Comparison of ENCODE assay signal across 28 cellular contexts in the genomic region with DNA sequence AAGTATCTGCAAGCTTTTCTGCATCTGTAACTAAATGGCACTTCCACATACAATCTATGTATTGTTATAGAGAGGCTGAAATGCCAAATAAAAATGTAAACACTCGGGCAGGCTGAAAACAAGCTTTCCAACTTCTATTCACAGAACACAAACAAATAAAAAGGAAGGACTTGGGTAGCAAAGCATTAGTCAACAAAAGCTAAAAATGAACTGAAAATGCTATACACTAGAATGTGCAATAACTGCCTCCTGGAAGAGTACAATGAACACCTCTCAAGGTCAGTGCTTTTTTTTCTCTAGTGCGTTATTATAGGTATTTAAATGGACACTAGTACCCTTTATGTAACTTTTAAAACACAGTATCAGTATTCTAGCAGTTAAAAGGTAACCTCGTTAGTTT. TPM values are rescaled to one million over a fixed set of nuclear protein-coding genes. Genes with fewer than 3 reads are reported as not detected.
DNase-seq lines count a peak whose midpoint lies in the region; ATAC-seq, FAIRE-seq and TF ChIP-seq lines count a peak whose summit lies in the region.
"Had no signal": no experiment of that assay in that cellular context is flagged by ENCODE, and none has a peak within 500 bp of the region (broad histone marks: within the 10 kb centered on the region; RNA-seq: fewer than 3 reads in every experiment).

No MANE protein-coding gene starts in this region.

- H3K9me3 Mint-ChIP-seq in activated T-cell treated with anti-CD3 and anti-CD28 coated beads, Interleukin-2, amount 50 U/mL, for 72 hours = no peaks in the 10 kb centered on the region
- H3K9me3 Mint-ChIP-seq: stimulated activated naive CD8-positive, alpha-beta T cell treated with anti-CD3 and anti-CD28 coated beads, Interleukin-15, Interleukin-2, amounts not matched to agents 100 ng/mL and 50 ng/mL, for 24 hours; T-helper 1 cell treated with Interleukin-12 subunit alpha and Interleukin-12 subunit beta and Interleukin-4 antibody, amounts not matched to agents 30 μg/mL and 1 μg/mL, for 36 hours had no signal

- peaks cover 4 to 23% of the 10 kb centered on the region in 2 donors for H3K36me3 Mint-ChIP-seq in activated T-cell treated with anti-CD3 and anti-CD28 coated beads, Interleukin-2, amount 50 U/mL, for 72 hours (ENCODE audit: insufficient read depth in 2 of 2)
- H3K36me3 Mint-ChIP-seq in T-helper 17 cell (ENCODE audit: low read depth) = no peaks in the 10 kb centered on the region

- H3K9ac ChIP-seq in HepG2 (ENCODE audit: insufficient read depth, low read depth, low read length) = no peak overlapping the region

- no peak for TF ChIP-seq EP300 in HepG2 (IDR thresholded peaks at IDR 0.05; ENCODE audit: low read depth in 2 of 2, low read length in 2 of 2)
- no peak for TF ChIP-seq EP300 in HepG2 (CRISPR knock-in tag; IDR thresholded peaks at IDR 0.05; ENCODE audit: borderline replicate concordance)
- TF ChIP-seq EP300 in transverse colon (IDR thresholded peaks at IDR 0.05; ENCODE audit: low read depth) = no peak
- no peak for TF ChIP-seq EP300 in suprapubic skin (IDR thresholded peaks at IDR 0.05)

- in situ Hi-C loops in HepG2 (cut with HindIII; ENCODE audit: extremely low pct_ligation_motif_present, low pct_unique_long_range_greater_than_20kb) (no loop called here), transverse colon (cut with MboI; ENCODE audit: low pct_ligation_motif_present in 1 of 4, low pct_unique_long_range_greater_than_20kb in 1 of 4, low sequenced_read_pairs in 3 of 4) (no loop called here)

- H3K4me3 Mint-ChIP-seq in activated T-cell treated with anti-CD3 and anti-CD28 coated beads, Interleukin-2, amount 50 U/mL, for 72 hours = no peak overlapping the region
- no peak overlapping the region for H3K4me3 Mint-ChIP-seq in T-helper 17 cell
- H3K4me3 Mint-ChIP-seq: stimulated activated naive CD8-positive, alpha-beta T cell treated with anti-CD3 and anti-CD28 coated beads, Interleukin-15, Interleukin-2, amounts not matched to agents 100 ng/mL and 50 ng/mL, for 24 hours; T-helper 1 cell treated with Interleukin-12 subunit alpha and Interleukin-12 subunit beta and Interleukin-4 antibody, amounts not matched to agents 30 μg/mL and 1 μg/mL, for 36 hours had no signal

- H4K20me1 ChIP-seq in HepG2 (ENCODE audit: insufficient read depth, low read length) = no peaks in the 10 kb centered on the region

- H2AFZ ChIP-seq in HepG2 (ENCODE audit: low read length) = no peak overlapping the region

- TF ChIP-seq RAD21 in HepG2 (CRISPR knock-in tag; IDR thresholded peaks at IDR 0.05) = no peak

- H3K9me3 ChIP-seq in T-helper 17 cell (ENCODE audit: control insufficient read depth, low read length, poor library complexity, severe bottlenecking) (no peaks in the 10 kb centered on the region), HepG2 (ENCODE audit: low read length) (no peaks in the 10 kb centered on the region), transverse colon (no peaks in the 10 kb centered on the region), suprapubic skin (no peaks in the 10 kb centered on the region)
- H3K9me3 ChIP-seq: A549, esophagus muscularis mucosa had no signal

- intact Hi-C loops in HepG2 (cut with micrococcal nuclease; ENCODE audit: unreplicated experiment) = no loop called here
- intact Hi-C loops in transverse colon (cut with DNase I; ENCODE audit: low total_unique reads) = no loop called here

- H3K4me1 Mint-ChIP-seq in activated T-cell treated with anti-CD3 and anti-CD28 coated beads, Interleukin-2, amount 50 U/mL, for 72 hours (ENCODE audit: low read depth) = peaks cover 29% of the 10 kb centered on the region
- H3K4me1 Mint-ChIP-seq in T-helper 17 cell = peaks cover 7% of the 10 kb centered on the region

- POLR2A ChIA-PET in HepG2 (lab: Yijun Ruan, JAX) = interaction anchor here (0.7 to 1.3 kb wide), 3 partner anchors 25 to 91 kb away, joined by 3 read pairs; no protein-coding TSS in a partner anchor

- FAIRE-seq in HepG2 (lab: Jason Lieb, UNC) = no peak
- FAIRE-seq: A549, frontal cortex, G401.6 had no signal

- peak overlapping the region; percentile 34 for H3K27ac ChIP-seq in HepG2 (ENCODE audit: extremely low read length, insufficient read depth, low read length)
- peak overlapping the region; percentile 70 to 79 (median 76) for H3K27ac ChIP-seq in transverse colon
- H3K27ac ChIP-seq in suprapubic skin = no peak overlapping the region
- H3K27ac ChIP-seq: A549, coronary artery, SK-N-MC had no signal

- ATAC-seq in activated T-cell treated with anti-CD3 and anti-CD28 coated beads, Interleukin-2, amount 50 U/mL, for 72 hours (replicated peaks in 1 of 2) = no peak
- ATAC-seq in T-helper 17 cell (no peak), HepG2 (peak; percentile 30; the same call in 1 of the 3 replicates), HG02840 (IDR thresholded peaks at IDR 0.05; ENCODE audit: low FRiP score, unreplicated experiment) (no peak)
- ATAC-seq: A549 had no signal

- H3K4me1 ChIP-seq in HepG2 (ENCODE audit: insufficient read depth, low read length) (peaks cover 31% of the 10 kb centered on the region), transverse colon (peaks cover 3 to 55% (median 36%) of the 10 kb centered on the region in 4 donors), suprapubic skin (peaks cover 8% of the 10 kb centered on the region)
- H3K4me1 ChIP-seq: A549 had no signal

- no peak overlapping the region for H3K4me3 ChIP-seq in HepG2 (replicated peaks in 1 of 3; ENCODE audit: insufficient read depth in 1 of 3, low read depth in 2 of 3, low read length in 3 of 3)
- no peak overlapping the region for H3K4me3 ChIP-seq in transverse colon
- H3K4me3 ChIP-seq in suprapubic skin = no peak overlapping the region
- H3K4me3 ChIP-seq: A549, coronary artery, esophagus muscularis mucosa, SK-N-MC, skin epidermis had no signal

- TF ChIP-seq CTCF in HepG2 (CRISPR knock-in tag; IDR thresholded peaks at IDR 0.05) (no peak), transverse colon (IDR thresholded peaks at IDR 0.05) (no peak), suprapubic skin (IDR thresholded peaks at IDR 0.05) (no peak)

- H3K79me2 ChIP-seq in HepG2 (ENCODE audit: insufficient read depth, low read length) = no peaks in the 10 kb centered on the region

- peaks cover 9 to 20% of the 10 kb centered on the region in 2 experiments for H3K36me3 ChIP-seq in HepG2 (replicated peaks in 1 of 2; ENCODE audit: control insufficient read depth in 1 of 2, insufficient read depth in 2 of 2, low read length in 2 of 2)
- H3K36me3 ChIP-seq in transverse colon = peaks cover 0 to 17% (median 7%) of the 10 kb centered on the region in 4 donors
- peaks cover 66% of the 10 kb centered on the region for H3K36me3 ChIP-seq in suprapubic skin

- 50% methylated on average over 3 of the region's 3 CpGs for WGBS in HepG2 (ENCODE audit: low lambda C conversion rate)
- WGBS in transverse colon (ENCODE audit: low coverage in 1 of 2), 2 donors = 53 to 70% methylated on average over 3 of the region's 3 CpGs
- WGBS in suprapubic skin = 77% methylated on average over 3 of the region's 3 CpGs

- H3K4me2 ChIP-seq in HepG2 (ENCODE audit: low read depth, low read length) = peak overlapping the region; percentile 0; the same call in 1 of the 2 replicates
- H3K4me2 ChIP-seq: A549 had no signal

- TF ChIP-seq POLR2A in HepG2 (IDR thresholded peaks at IDR 0.05; ENCODE audit: insufficient read depth in 1 of 2, low read depth in 2 of 2, low read length in 2 of 2) = no peak
- TF ChIP-seq POLR2A in transverse colon (IDR thresholded peaks at IDR 0.05) = no peak
- TF ChIP-seq POLR2A in suprapubic skin (IDR thresholded peaks at IDR 0.05) = no peak

- H3K27me3 Mint-ChIP-seq in activated T-cell treated with anti-CD3 and anti-CD28 coated beads, Interleukin-2, amount 50 U/mL, for 72 hours (ENCODE audit: low read depth) = no peaks in the 10 kb centered on the region
- H3K27me3 Mint-ChIP-seq in T-helper 17 cell = no peaks in the 10 kb centered on the region
- H3K27me3 Mint-ChIP-seq: stimulated activated naive CD8-positive, alpha-beta T cell treated with anti-CD3 and anti-CD28 coated beads, Interleukin-15, Interleukin-2, amounts not matched to agents 100 ng/mL and 50 ng/mL, for 24 hours had no signal

- no peak for DNase-seq in activated T-cell treated with anti-CD3 and anti-CD28 coated beads, Interleukin-2, amount 50 U/mL, for 72 hours
- no peak for DNase-seq in activated T-cell treated with anti-CD3 and anti-CD28 coated beads, Interleukin-2, amount 50 U/mL, for 1 hour
- DNase-seq in T-helper 17 cell (no peak), HepG2 (ENCODE audit: low spot score) (no peak), transverse colon (no peak), NOMO-1 treated with DMSO at 0.1 percent for 48 hours (lab: John Stamatoyannopoulos, UW; ENCODE audit: unreplicated experiment) (no peak), suprapubic skin (ENCODE audit: low spot score in 2 of 2) (no peak)
- DNase-seq: activated naive CD4-positive, alpha-beta T cell treated with Interleukin-2 at 50 U/mL for 16 hours; AML-193; amygdala; DMS53; effector memory CD4-positive, alpha-beta T cell; GOT3; hippocampal formation; NCI-H1048; NCI-H187 treated with DMSO at 0.1 percent for 48 hours; NCI-H226; OCI-M1 had no signal

- peak overlapping the region; percentile 12 for H3K27ac Mint-ChIP-seq in activated T-cell treated with anti-CD3 and anti-CD28 coated beads, Interleukin-2, amount 50 U/mL, for 72 hours
- H3K27ac Mint-ChIP-seq in T-helper 17 cell = peak overlapping the region; percentile 69

- no TSS peak for BruUV-seq in HepG2 (replicated peaks; lab: Mats Ljungman, UMichigan)

- no peaks in the 10 kb centered on the region for H3K27me3 ChIP-seq in HepG2 (ENCODE audit: control insufficient read depth in 1 of 2, insufficient read depth in 2 of 2, low read length in 2 of 2)
- no peaks in the 10 kb centered on the region for H3K27me3 ChIP-seq in transverse colon
- no peaks in the 10 kb centered on the region for H3K27me3 ChIP-seq in suprapubic skin
- H3K27me3 ChIP-seq: esophagus muscularis mucosa had no signal

- CTCF ChIA-PET in HepG2 (lab: Yijun Ruan, JAX; ENCODE audit: low intra/inter-chr PET ratio, low total read pairs) = no interaction called here

RNA-seq across cellular contexts. Expression of gene STK38, which starts 31.4 kb away (rescaled TPM):
- total RNA-seq in activated T-cell treated with anti-CD3 and anti-CD28 coated beads, Interleukin-2, amount 50 U/mL, for 72 hours = 10 to 100 TPM; 30.7 to 34.4 TPM
- total RNA-seq in T-helper 17 cell (10 to 100 TPM; 85.0 to 85.5 TPM), HepG2 (2016; rRNA removed; fragmentation: Illumina TruSeq; extraction: Trizol) (20.7 and 25.5 TPM in 2 replicates), transverse colon (100 to 1,000 TPM in 1 of 4 donors, 10 to 100 TPM in 3; 59.1 to 101 (median 86.4) TPM), suprapubic skin (10 to 100 TPM; 23.0 to 33.8 (median 27.0) TPM)
- 3.6 and 4.8 TPM in 2 replicates for total RNA-seq in HepG2 (2016; cell fraction: cytosol; rRNA removed; fragmentation: Illumina TruSeq; extraction: Trizol; ENCODE audit: low read depth)
- total RNA-seq in HepG2 (2016; cell fraction: insoluble cytoplasmic fraction; rRNA removed; fragmentation: Illumina TruSeq; extraction: Trizol) = 20.5 and 24.3 TPM in 2 replicates
- 8.8 and 9.2 TPM in 2 replicates for total RNA-seq in HepG2 (2016; cell fraction: membrane; rRNA removed; fragmentation: Illumina TruSeq; extraction: Trizol)
- total RNA-seq in HepG2 (2016; cell fraction: nucleus; rRNA removed; fragmentation: Illumina TruSeq; extraction: Trizol) = 16.9 and 18.3 TPM in 2 replicates
- 10.3 and 10.7 TPM in 2 replicates for polyA plus RNA-seq in HepG2 (2011; rRNA removed)
- polyA plus RNA-seq in HepG2 (2011; cell fraction: cytosol; rRNA removed) = 5.2 and 7.9 TPM in 2 replicates
- polyA plus RNA-seq in HepG2 (2011; cell fraction: nucleus; rRNA removed) = 17.4 and 18.6 TPM in 2 replicates
- 14.4 and 14.8 TPM in 2 replicates for polyA plus RNA-seq in HepG2 (2012)
- polyA plus RNA-seq in HepG2 (2016; cell fraction: cytosol; fragmentation: Illumina TruSeq; extraction: Trizol; ENCODE audit: low read depth) = 1.2 and 1.3 TPM in 2 replicates
- polyA plus RNA-seq in HepG2 (2016; cell fraction: insoluble cytoplasmic fraction; fragmentation: Illumina TruSeq; extraction: Trizol; ENCODE audit: low read depth) = 21.9 and 22.8 TPM in 2 replicates
- 4.0 and 4.3 TPM in 2 replicates for polyA plus RNA-seq in HepG2 (2016; cell fraction: membrane; fragmentation: Illumina TruSeq; extraction: Trizol; ENCODE audit: low read depth)
- 34.7 and 34.8 TPM in 2 replicates for polyA plus RNA-seq in HepG2 (2016; cell fraction: nucleus; fragmentation: Illumina TruSeq; extraction: Trizol; ENCODE audit: insufficient read depth, low read depth)
- 3.9 and 12.3 TPM in 2 replicates for polyA minus RNA-seq in HepG2 (2011; rRNA and poly(A)+ RNA removed; ENCODE audit: low replicate concordance)
- polyA minus RNA-seq in HepG2 (2011; cell fraction: cytosol; rRNA and poly(A)+ RNA removed) = 5.2 and 7.1 TPM in 2 replicates
- polyA minus RNA-seq in HepG2 (2011; cell fraction: nucleus; rRNA and poly(A)+ RNA removed) = 11.6 and 14.5 TPM in 2 replicates
